11 cellular contexts compared by ENCODE assay signal in genomic region chr3:99846472-99846871, GRCh38. TPM values are rescaled to one million over a fixed set of nuclear protein-coding genes. Genes with fewer than 3 reads are reported as not detected.
A peak's percentile ranks its signal among the peaks of the same experiment; 100 is the strongest.
DNase-seq lines count a peak whose midpoint lies in the region; ATAC-seq and TF ChIP-seq lines count a peak whose summit lies in the region.
"Had no signal": no experiment of that assay in that cellular context is flagged by ENCODE, and none has a peak within 500 bp of the region (broad histone marks: within the 10 kb centered on the region; RNA-seq: fewer than 3 reads in every experiment).

No MANE protein-coding gene starts in this region.

- BruUV-seq in Calu3 (replicated peaks; lab: Mats Ljungman, UMichigan), result no TSS peak

- H3K9me3 ChIP-seq in fibroblast of lung (ENCODE audit: control insufficient read depth, insufficient read depth, low read depth, low read length) (no peaks in the 10 kb centered on the region), Karpas-422 (ENCODE audit: low read length) (no peaks in the 10 kb centered on the region)

- H3K4me3 Mint-ChIP-seq in Calu3 (ENCODE audit: low read depth, unreplicated experiment) (no peak overlapping the region), osteocyte (ENCODE audit: unreplicated experiment) (no peak overlapping the region)
- no peak overlapping the region for H3K4me3 Mint-ChIP-seq in activated naive CD4-positive, alpha-beta T cell treated with anti-CD3 and anti-CD28 coated beads for 36 hours

- H4K20me1 ChIP-seq in fibroblast of lung (ENCODE audit: control insufficient read depth, extremely low read depth, insufficient read depth, low read length) (no peaks in the 10 kb centered on the region), Karpas-422 (ENCODE audit: insufficient read depth, low read depth, low read length) (peaks cover 76% of the 10 kb centered on the region)

- TF ChIP-seq CTCF in Calu3 (IDR thresholded peaks at IDR 0.05; ENCODE audit: unreplicated experiment) (no peak), fibroblast of lung (conservative IDR thresholded peaks at IDR 0.05 in 1 of 2, IDR thresholded peaks at IDR 0.05 in 1 of 2; ENCODE audit: low read depth in 1 of 2, low read length in 2 of 2) (no peak), osteocyte (IDR thresholded peaks at IDR 0.05) (no peak)

- H3K27ac Mint-ChIP-seq in Calu3 (ENCODE audit: unreplicated experiment) (no peak overlapping the region), osteocyte (ENCODE audit: unreplicated experiment) (peak overlapping the region; percentile 56)
- H3K27ac Mint-ChIP-seq in activated naive CD4-positive, alpha-beta T cell treated with anti-CD3 and anti-CD28 coated beads for 36 hours, result no peak overlapping the region
- H3K27ac Mint-ChIP-seq: progenitor cell of endocrine pancreas had no signal

- H3K9me3 Mint-ChIP-seq in Calu3 (ENCODE audit: low read depth, unreplicated experiment), result no peaks in the 10 kb centered on the region
- no peaks in the 10 kb centered on the region for H3K9me3 Mint-ChIP-seq in osteocyte (ENCODE audit: unreplicated experiment)
- no peaks in the 10 kb centered on the region for H3K9me3 Mint-ChIP-seq in activated naive CD4-positive, alpha-beta T cell treated with anti-CD3 and anti-CD28 coated beads for 36 hours

- H3K27ac ChIP-seq in fibroblast of lung (ENCODE audit: insufficient read depth, low read length) (peak overlapping the region; percentile 52), Karpas-422 (ENCODE audit: low read length) (no peak overlapping the region)

- intact Hi-C loops in Calu3 (cut with micrococcal nuclease; ENCODE audit: unreplicated experiment), result loop anchor here (10.0 kb wide), 2 partner anchors 198 to 238 kb away; no protein-coding TSS in a partner anchor
- intact Hi-C loops in activated naive CD4-positive, alpha-beta T cell treated with anti-CD3 and anti-CD28 coated beads for 36 hours (cut with micrococcal nuclease), result no loop called here

- H3K9ac ChIP-seq in fibroblast of lung (ENCODE audit: insufficient read depth, low read length) (no peak overlapping the region), Karpas-422 (ENCODE audit: low read length) (no peak overlapping the region)

- H2AFZ ChIP-seq in fibroblast of lung (ENCODE audit: low read length) (no peak overlapping the region), Karpas-422 (ENCODE audit: low read length) (no peak overlapping the region)

- no peaks in the 10 kb centered on the region for H3K36me3 ChIP-seq in fibroblast of lung (ENCODE audit: control insufficient read depth, insufficient read depth, low read length)
- H3K36me3 ChIP-seq in Karpas-422 (ENCODE audit: insufficient read depth, low read length), result no peaks in the 10 kb centered on the region

- H3K79me2 ChIP-seq in fibroblast of lung (ENCODE audit: control insufficient read depth, insufficient read depth, low read length) (peaks cover 24% of the 10 kb centered on the region), Karpas-422 (ENCODE audit: low read length) (peaks cover 4% of the 10 kb centered on the region; the same call in 1 of the 2 replicates)

- H3K4me3 ChIP-seq in fibroblast of lung (replicated peaks in 1 of 4; ENCODE audit: control extremely low read depth in 1 of 4, insufficient read depth in 1 of 4, low read depth in 3 of 4, low read length in 4 of 4) (no peak overlapping the region), Karpas-422 (ENCODE audit: low read length) (no peak overlapping the region)

- H3K9me2 ChIP-seq in Karpas-422 (replicated peaks; ENCODE audit: insufficient read depth, low read length), result no peaks in the 10 kb centered on the region

- H3K4me1 ChIP-seq in fibroblast of lung (ENCODE audit: control insufficient read depth, extremely low read depth, insufficient read depth, low read length) (peaks cover 19% of the 10 kb centered on the region), Karpas-422 (ENCODE audit: low read length) (peaks cover 19% of the 10 kb centered on the region)

- CTCF ChIA-PET in Calu3 (lab: Charles Lee), result interaction anchor here (0.7 to 1.7 kb wide), 5 partner anchors 14 to 448 kb away, joined by 3 to 7 read pairs (median 4); no protein-coding TSS in a partner anchor
- CTCF ChIA-PET in activated naive CD4-positive, alpha-beta T cell treated with anti-CD3 and anti-CD28 coated beads for 36 hours (lab: Charles Lee), result interaction anchor here (0.6 to 1.5 kb wide), 3 partner anchors 15 to 29 kb away, joined by 4 to 7 read pairs (median 4); partner anchors contain the start of gene CMSS1

- peak; percentile 24 for DNase-seq in Calu3
- peak; percentile 24 for DNase-seq in NCI-H774 (lab: John Stamatoyannopoulos, UW)
- DNase-seq in fibroblast of lung (ENCODE audit: low read depth in 2 of 2), result peak; percentile 74 to 75
- DNase-seq in osteocyte (ENCODE audit: extremely low spot score, unreplicated experiment), result no peak
- no peak for DNase-seq in activated naive CD4-positive, alpha-beta T cell treated with anti-CD3 and anti-CD28 coated beads for 36 hours
- no peak for DNase-seq in Karpas-422
- DNase-seq: activated naive CD4-positive, alpha-beta T cell; NCI-H2029 had no signal

- H3K4me2 ChIP-seq in fibroblast of lung (ENCODE audit: extremely low read depth, insufficient read depth, low read length) (no peak overlapping the region), Karpas-422 (ENCODE audit: low read depth, low read length, poor library complexity, severe bottlenecking) (no peak overlapping the region)

- H3K27me3 Mint-ChIP-seq in Calu3 (ENCODE audit: unreplicated experiment), result no peaks in the 10 kb centered on the region
- no peaks in the 10 kb centered on the region for H3K27me3 Mint-ChIP-seq in osteocyte (ENCODE audit: unreplicated experiment)
- H3K27me3 Mint-ChIP-seq in activated naive CD4-positive, alpha-beta T cell treated with anti-CD3 and anti-CD28 coated beads for 36 hours (ENCODE audit: low read depth), result no peaks in the 10 kb centered on the region
- H3K27me3 Mint-ChIP-seq: progenitor cell of endocrine pancreas had no signal

- H3K4me1 Mint-ChIP-seq in Calu3 (ENCODE audit: low read depth, unreplicated experiment) (peaks cover 19% of the 10 kb centered on the region), osteocyte (ENCODE audit: unreplicated experiment) (peaks cover 42% of the 10 kb centered on the region)
- peaks cover 12% of the 10 kb centered on the region for H3K4me1 Mint-ChIP-seq in activated naive CD4-positive, alpha-beta T cell treated with anti-CD3 and anti-CD28 coated beads for 36 hours (ENCODE audit: low read depth)

- no peaks in the 10 kb centered on the region for H3K27me3 ChIP-seq in fibroblast of lung (ENCODE audit: control insufficient read depth, insufficient read depth, low read length)
- no peaks in the 10 kb centered on the region for H3K27me3 ChIP-seq in Karpas-422 (ENCODE audit: low read length)

- no peaks in the 10 kb centered on the region for H3K36me3 Mint-ChIP-seq in Calu3 (ENCODE audit: insufficient read depth, unreplicated experiment)
- H3K36me3 Mint-ChIP-seq in osteocyte (ENCODE audit: unreplicated experiment), result peaks cover 13% of the 10 kb centered on the region
- H3K36me3 Mint-ChIP-seq in activated naive CD4-positive, alpha-beta T cell treated with anti-CD3 and anti-CD28 coated beads for 36 hours (ENCODE audit: low read depth), result no peaks in the 10 kb centered on the region

- ATAC-seq in HG03342 (IDR thresholded peaks at IDR 0.05; ENCODE audit: unreplicated experiment) (no peak), GM21447 (IDR thresholded peaks at IDR 0.05; ENCODE audit: unreplicated experiment) (no peak)

RNA-seq across cellular contexts. Expression of gene CMSS1, which starts 28.8 kb away (rescaled TPM):
- total RNA-seq in Calu3 (2022) (44.3 and 55.8 TPM in 2 replicates), fibroblast of lung (6.7 and 6.9 TPM in 2 replicates), osteocyte (38.5 and 47.2 TPM in 2 replicates)
- polyA plus RNA-seq in fibroblast of lung, result 13.2 and 28.3 TPM in 2 replicates
- polyA plus RNA-seq in fibroblast of lung (2012), result 20.2 and 37.9 TPM in 2 replicates
- polyA minus RNA-seq in fibroblast of lung (ENCODE audit: low replicate concordance), result 1.3 and 5.8 TPM in 2 replicates
- total RNA-seq in activated naive CD4-positive, alpha-beta T cell treated with anti-CD3 and anti-CD28 coated beads for 36 hours, result 100 to 1,000 TPM in 1 of 2 experiments, 10 to 100 TPM in 1; 95.8 to 106 TPM
- total RNA-seq in Karpas-422 (2014; rRNA removed; shearing (Covaris generic); ENCODE audit: low replicate concordance), result 32.6 and 41.6 TPM in 2 replicates

Comparison
In these comparisons a context has a peak if more than half of its experiments do, and no peak if none do; other contexts are left out.
1. DNase-seq: peak in Calu3 (single experiment), NCI-H774 (single experiment) and fibroblast of lung (2 of 2); none in osteocyte (single experiment), activated naive CD4-positive, alpha-beta T cell treated with anti-CD3 and anti-CD28 coated beads for 36 hours (single experiment) and Karpas-422 (single experiment).